Comparison of ENCODE assay signal across 16 cellular contexts in the genomic region with DNA sequence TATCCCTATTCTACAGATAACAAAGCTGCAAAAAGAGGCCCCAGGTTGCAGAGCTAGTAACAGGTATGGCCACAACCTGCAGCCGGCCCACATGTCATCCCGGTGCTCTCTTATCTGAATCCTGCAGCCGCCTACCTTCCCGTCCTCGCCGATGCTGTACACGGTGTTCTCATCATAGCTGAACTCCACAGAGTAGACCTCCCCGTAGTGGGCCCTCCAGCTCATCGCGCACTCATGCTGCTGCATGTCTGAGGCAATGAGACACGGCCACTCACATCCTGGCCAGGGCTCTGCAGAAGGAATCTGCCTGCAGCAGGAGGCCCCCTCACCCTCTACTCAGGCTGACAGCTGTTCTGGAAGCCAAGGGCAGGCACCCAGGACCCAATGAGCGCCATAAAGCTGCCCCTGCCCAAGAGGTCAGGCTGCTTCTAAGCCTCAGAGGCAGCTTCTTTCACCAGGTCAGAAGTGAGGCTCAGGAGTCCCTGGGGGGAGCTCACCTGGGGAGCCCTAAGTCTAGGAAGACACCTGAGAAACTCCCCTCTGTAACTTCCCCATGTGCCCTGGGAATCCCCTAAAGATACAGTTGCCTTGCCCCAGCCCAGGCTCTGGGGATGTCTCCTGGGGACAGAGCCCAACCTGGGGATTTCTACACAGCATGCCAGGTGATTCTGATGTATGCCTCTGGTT.
DNase-seq lines count a peak whose midpoint lies in the region; ATAC-seq and TF ChIP-seq lines count a peak whose summit lies in the region.
"Had no signal": no experiment of that assay in that cellular context is flagged by ENCODE, and none has a peak within 500 bp of the region (broad histone marks: within the 10 kb centered on the region; RNA-seq: fewer than 3 reads in every experiment).

No MANE protein-coding gene starts in this region.

- H3K4me2 ChIP-seq in OCI-LY3 (ENCODE audit: low read length), result peak overlapping the region; percentile 90

- no peak for TF ChIP-seq CTCF in OCI-LY3 (IDR thresholded peaks at IDR 0.05; ENCODE audit: low read depth, low read length)

- H2AFZ ChIP-seq in OCI-LY3 (ENCODE audit: low read depth, low read length), result no peak overlapping the region

- H3K27ac ChIP-seq in OCI-LY3 (ENCODE audit: low read length), result no peak overlapping the region
- H3K27ac ChIP-seq: heart left ventricle, vagina had no signal

- H3K27me3 Mint-ChIP-seq in activated naive CD4-positive, alpha-beta T cell treated with anti-CD3 and anti-CD28 coated beads, Interleukin-2, amount 10 ng/mL, durations not matched to agents 7 days and 5 days, result no peaks in the 10 kb centered on the region
- H3K27me3 Mint-ChIP-seq: activated CD4-positive, alpha-beta T cell treated with anti-CD3 and anti-CD28 coated beads, Interleukin-2, amount 10 ng/mL, durations not matched to agents 7 days and 5 days; activated naive CD8-positive, alpha-beta T cell treated with anti-CD3 and anti-CD28 coated beads, Interleukin-2, amount 50 U/mL, for 24 hours had no signal

- CTCF ChIA-PET in activated naive CD4-positive, alpha-beta T cell treated with anti-CD3 and anti-CD28 coated beads, Interleukin-2, amount 10 ng/mL, durations not matched to agents 7 days and 5 days (lab: Charles Lee), result interaction anchor here (0.9 kb wide), 1 partner anchor 10 kb away, joined by 3 read pairs; no protein-coding TSS in a partner anchor

- H3K4me1 Mint-ChIP-seq in activated naive CD4-positive, alpha-beta T cell treated with anti-CD3 and anti-CD28 coated beads, Interleukin-2, amount 10 ng/mL, durations not matched to agents 7 days and 5 days, result no peaks in the 10 kb centered on the region
- H3K4me1 Mint-ChIP-seq in stimulated activated effector memory CD8-positive, alpha-beta T cell treated with anti-CD3 and anti-CD28 coated beads, Interleukin-12 subunit alpha, Interleukin-12 subunit beta, amount 100 ng/mL, for 72 hours, result peaks cover 7% of the 10 kb centered on the region
- H3K4me1 Mint-ChIP-seq: activated CD4-positive, alpha-beta T cell treated with anti-CD3 and anti-CD28 coated beads, Interleukin-2, amount 10 ng/mL, durations not matched to agents 7 days and 5 days had no signal

- peak overlapping the region; percentile 17 for H3K4me3 ChIP-seq in OCI-LY3 (ENCODE audit: low read length)
- H3K4me3 ChIP-seq: heart left ventricle, vagina had no signal

- H3K36me3 Mint-ChIP-seq in activated naive CD4-positive, alpha-beta T cell treated with anti-CD3 and anti-CD28 coated beads, Interleukin-2, amount 10 ng/mL, durations not matched to agents 7 days and 5 days, result peaks cover 48% of the 10 kb centered on the region
- H3K36me3 Mint-ChIP-seq in stimulated activated effector memory CD8-positive, alpha-beta T cell treated with anti-CD3 and anti-CD28 coated beads, Interleukin-12 subunit alpha, Interleukin-12 subunit beta, amount 100 ng/mL, for 72 hours, result peaks cover 78% of the 10 kb centered on the region

- ATAC-seq in stimulated activated effector memory CD8-positive, alpha-beta T cell treated with anti-CD3 and anti-CD28 coated beads, Interleukin-12 subunit alpha, Interleukin-12 subunit beta, amount 100 ng/mL, for 72 hours, result peak; percentile 11
- ATAC-seq in GM18505 (IDR thresholded peaks at IDR 0.05; ENCODE audit: unreplicated experiment), result no peak
- ATAC-seq: activated naive CD8-positive, alpha-beta T cell treated with anti-CD3 and anti-CD28 coated beads, Interleukin-2, amount 50 U/mL, for 24 hours had no signal

- no peak overlapping the region for H3K4me3 Mint-ChIP-seq in activated naive CD4-positive, alpha-beta T cell treated with anti-CD3 and anti-CD28 coated beads, Interleukin-2, amount 10 ng/mL, durations not matched to agents 7 days and 5 days
- no peak overlapping the region for H3K4me3 Mint-ChIP-seq in stimulated activated effector memory CD8-positive, alpha-beta T cell treated with anti-CD3 and anti-CD28 coated beads, Interleukin-12 subunit alpha, Interleukin-12 subunit beta, amount 100 ng/mL, for 72 hours
- H3K4me3 Mint-ChIP-seq: activated CD4-positive, alpha-beta T cell treated with anti-CD3 and anti-CD28 coated beads, Interleukin-2, amount 10 ng/mL, durations not matched to agents 7 days and 5 days; activated naive CD8-positive, alpha-beta T cell treated with anti-CD3 and anti-CD28 coated beads, Interleukin-2, amount 50 U/mL, for 24 hours; mesothelial cell of epicardium had no signal

- no peaks in the 10 kb centered on the region for H3K9me3 ChIP-seq in OCI-LY3 (ENCODE audit: insufficient read depth, low read length)
- H3K9me3 ChIP-seq: vagina had no signal

- H3K27ac Mint-ChIP-seq in activated naive CD4-positive, alpha-beta T cell treated with anti-CD3 and anti-CD28 coated beads, Interleukin-2, amount 10 ng/mL, durations not matched to agents 7 days and 5 days, result no peak overlapping the region
- no peak overlapping the region for H3K27ac Mint-ChIP-seq in stimulated activated effector memory CD8-positive, alpha-beta T cell treated with anti-CD3 and anti-CD28 coated beads, Interleukin-12 subunit alpha, Interleukin-12 subunit beta, amount 100 ng/mL, for 72 hours
- H3K27ac Mint-ChIP-seq: activated CD4-positive, alpha-beta T cell treated with anti-CD3 and anti-CD28 coated beads, Interleukin-2, amount 10 ng/mL, durations not matched to agents 7 days and 5 days; activated naive CD8-positive, alpha-beta T cell treated with anti-CD3 and anti-CD28 coated beads, Interleukin-2, amount 50 U/mL, for 24 hours; mesothelial cell of epicardium had no signal

- DNase-seq in activated naive CD4-positive, alpha-beta T cell treated with anti-CD3 and anti-CD28 coated beads, Interleukin-2, amount 10 ng/mL, durations not matched to agents 7 days and 5 days, result peak; percentile 14
- no peak for DNase-seq in activated naive CD4-positive, alpha-beta T cell treated with anti-CD3 and anti-CD28 coated beads, Interleukin-2, amount 50 U/mL, for 16 hours
- DNase-seq in HCEC 1CT, result peak; percentile 14
- DNase-seq in stimulated activated effector memory CD8-positive, alpha-beta T cell treated with anti-CD3 and anti-CD28 coated beads, Interleukin-12 subunit alpha, Interleukin-12 subunit beta, amount 100 ng/mL, for 72 hours (ENCODE audit: low spot score in 2 of 2), result no peak
- no peak for DNase-seq in central memory CD4-positive, alpha-beta T cell
- DNase-seq in putamen (ENCODE audit: low spot score), result no peak
- DNase-seq: activated CD4-positive, alpha-beta T cell treated with anti-CD3 and anti-CD28 coated beads, Interleukin-2, amount 10 ng/mL, durations not matched to agents 7 days and 5 days; activated naive CD8-positive, alpha-beta T cell treated with anti-CD3 and anti-CD28 coated beads, Interleukin-2, amount 50 U/mL, for 24 hours; DMS79 treated with DMSO at 0.1 percent for 48 hours; effector CD8-positive, alpha-beta T cell; NCI-H1092 had no signal

- peaks cover 18% of the 10 kb centered on the region for H3K27me3 ChIP-seq in OCI-LY3 (ENCODE audit: low read depth, low read length)
- H3K27me3 ChIP-seq: heart left ventricle, vagina had no signal

- no peak overlapping the region for H3K9ac ChIP-seq in OCI-LY3 (ENCODE audit: low read length)

- no peaks in the 10 kb centered on the region for H4K20me1 ChIP-seq in OCI-LY3 (ENCODE audit: insufficient read depth, low read length)

- peaks cover 2% of the 10 kb centered on the region for H3K9me3 Mint-ChIP-seq in activated naive CD4-positive, alpha-beta T cell treated with anti-CD3 and anti-CD28 coated beads, Interleukin-2, amount 10 ng/mL, durations not matched to agents 7 days and 5 days
- peaks cover 5% of the 10 kb centered on the region for H3K9me3 Mint-ChIP-seq in stimulated activated effector memory CD8-positive, alpha-beta T cell treated with anti-CD3 and anti-CD28 coated beads, Interleukin-12 subunit alpha, Interleukin-12 subunit beta, amount 100 ng/mL, for 72 hours

- TF ChIP-seq POLR2A in GM18505 (IDR thresholded peaks at IDR 0.05; ENCODE audit: borderline replicate concordance, extremely low read depth, insufficient read depth, insufficient read length), result no peak

- H3K4me1 ChIP-seq in OCI-LY3 (ENCODE audit: low read length), result peaks cover 59% of the 10 kb centered on the region
- H3K4me1 ChIP-seq: vagina had no signal

- peaks cover 58% of the 10 kb centered on the region for H3K36me3 ChIP-seq in OCI-LY3 (replicated peaks; ENCODE audit: low read depth, low read length)

- H3K79me2 ChIP-seq in OCI-LY3 (ENCODE audit: low read length), result no peaks in the 10 kb centered on the region

Comparison
In these comparisons a context has a peak if more than half of its experiments do, and no peak if none do; other contexts are left out.
1. DNase-seq: peak in activated naive CD4-positive, alpha-beta T cell treated with anti-CD3 and anti-CD28 coated beads, Interleukin-2, amount 10 ng/mL, durations not matched to agents 7 days and 5 days (single experiment) and HCEC 1CT (single experiment); none in activated naive CD4-positive, alpha-beta T cell treated with anti-CD3 and anti-CD28 coated beads, Interleukin-2, amount 50 U/mL, for 16 hours (single experiment), stimulated activated effector memory CD8-positive, alpha-beta T cell treated with anti-CD3 and anti-CD28 coated beads, Interleukin-12 subunit alpha, Interleukin-12 subunit beta, amount 100 ng/mL, for 72 hours (0 of 2), central memory CD4-positive, alpha-beta T cell (single experiment) and putamen (single experiment).